In genomic region chrX:136954930-136955329, GRCh38 we compare ENCODE assay signal across 8 cellular contexts.
DNase-seq lines count a peak whose midpoint lies in the region; ATAC-seq and TF ChIP-seq lines count a peak whose summit lies in the region.

No MANE protein-coding gene starts in this region.

- H3K27me3 ChIP-seq in adrenal gland: no peaks in the 10 kb centered on the region
- H3K27me3 ChIP-seq in left lung: no peaks in the 10 kb centered on the region

- no peaks in the 10 kb centered on the region for H3K9me3 Mint-ChIP-seq in activated T-cell treated with anti-CD3 and anti-CD28 coated beads, Interleukin-2, amount 50 U/mL, for 72 hours

- no peak for TF ChIP-seq POLR2A in adrenal gland (IDR thresholded peaks at IDR 0.05)

- H3K36me3 ChIP-seq in adrenal gland (replicated peaks in 1 of 2) (no peaks in the 10 kb centered on the region), left lung (no peaks in the 10 kb centered on the region)

- H3K36me3 Mint-ChIP-seq in activated T-cell treated with anti-CD3 and anti-CD28 coated beads, Interleukin-2, amount 50 U/mL, for 72 hours (ENCODE audit: insufficient read depth in 2 of 2): no peaks in the 10 kb centered on the region

- H3K9me3 ChIP-seq in adrenal gland (replicated peaks in 1 of 3) (no peaks in the 10 kb centered on the region), left lung (no peaks in the 10 kb centered on the region)

- intact Hi-C loops in adrenal gland (cut with DNase I): loop anchor here (5.0 to 10.0 kb wide), 3 partner anchors 97 to 242 kb away; no protein-coding TSS in a partner anchor
- intact Hi-C loops in left lung (cut with DNase I): no loop called here

- H3K4me1 ChIP-seq in adrenal gland (replicated peaks in 1 of 2) (no peaks in the 10 kb centered on the region), left lung (no peaks in the 10 kb centered on the region)

- H3K27ac Mint-ChIP-seq in activated T-cell treated with anti-CD3 and anti-CD28 coated beads, Interleukin-2, amount 50 U/mL, for 72 hours: no peak overlapping the region

- no peak overlapping the region for H3K4me3 Mint-ChIP-seq in activated T-cell treated with anti-CD3 and anti-CD28 coated beads, Interleukin-2, amount 50 U/mL, for 72 hours

- H3K27me3 Mint-ChIP-seq in activated T-cell treated with anti-CD3 and anti-CD28 coated beads, Interleukin-2, amount 50 U/mL, for 72 hours (ENCODE audit: low read depth): peaks cover 11% of the 10 kb centered on the region

- H3K4me3 ChIP-seq in adrenal gland: no peak overlapping the region
- no peak overlapping the region for H3K4me3 ChIP-seq in left lung

- H3K4me1 Mint-ChIP-seq in activated T-cell treated with anti-CD3 and anti-CD28 coated beads, Interleukin-2, amount 50 U/mL, for 72 hours (ENCODE audit: low read depth): no peaks in the 10 kb centered on the region

- peak; percentile 29 for DNase-seq in DMS53 treated with DMSO at 0.1 percent for 48 hours (lab: John Stamatoyannopoulos, UW; ENCODE audit: unreplicated experiment)
- peak; percentile 60 for DNase-seq in KBM-7
- DNase-seq in adrenal gland: no peak
- no peak for DNase-seq in left lung
- no peak for DNase-seq in OCI-M2 (lab: John Stamatoyannopoulos, UW; ENCODE audit: unreplicated experiment)
- DNase-seq in activated T-cell treated with anti-CD3 and anti-CD28 coated beads, Interleukin-2, amount 50 U/mL, for 72 hours: no peak
- no peak for DNase-seq in HuH-7.5 (ENCODE audit: low spot score)

- 1 to 8% (median 4%) methylated on average over 4 of the region's 4 CpGs for whole genome bisulfite sequencing in adrenal gland, 4 donors

- in situ Hi-C loops in KBM-7 (cut with MboI; ENCODE audit: low pct_unique_long_range_greater_than_20kb, low sequenced_read_pairs): loop anchor here (25.0 kb wide), 1 partner anchor 232 kb away; no protein-coding TSS in a partner anchor

- TF ChIP-seq CTCF in adrenal gland (IDR thresholded peaks at IDR 0.05) (peak; percentile 24 to 54 (median 36)), left lung (IDR thresholded peaks at IDR 0.05) (peak in 1 of 2 donors; percentile 39)

- peak; percentile 83 for ATAC-seq in left lung
- no peak for ATAC-seq in activated T-cell treated with anti-CD3 and anti-CD28 coated beads, Interleukin-2, amount 50 U/mL, for 72 hours (replicated peaks in 1 of 2)
- no peak for ATAC-seq in GM18909 (IDR thresholded peaks at IDR 0.05; ENCODE audit: poor library complexity, unreplicated experiment)

- H3K27ac ChIP-seq in adrenal gland: no peak overlapping the region
- no peak overlapping the region for H3K27ac ChIP-seq in left lung

Comparison
In these comparisons a context has a peak if more than half of its experiments do, and no peak if none do; other contexts are left out.
1. DNase-seq: peak in DMS53 treated with DMSO at 0.1 percent for 48 hours (single experiment) and KBM-7 (single experiment); none in adrenal gland (0 of 7), left lung (0 of 2), OCI-M2 (single experiment), activated T-cell treated with anti-CD3 and anti-CD28 coated beads, Interleukin-2, amount 50 U/mL, for 72 hours (0 of 2) and HuH-7.5 (single experiment).
2. intact Hi-C loops: an anchor here in adrenal gland (5.0 to 10.0 kb wide); none called in left lung.